In genomic region chr11:129734654-129735053, GRCh38 we compare ENCODE assay signal across 29 cellular contexts.
"Had no signal": no experiment of that assay in that cellular context is flagged by ENCODE, and none has a peak within 500 bp of the region (broad histone marks: within the 10 kb centered on the region; RNA-seq: fewer than 3 reads in every experiment).

No MANE protein-coding gene starts in this region.

- H3K79me2 ChIP-seq: parathyroid adenoma had no signal

- DNase-seq: nephron progenitor cell; nucleus accumbens; ovary; posterior cingulate gyrus; psoas muscle; right cardiac atrium; right lobe of liver; sigmoid colon; small intestine; stimulated activated CD4-positive, alpha-beta T cell treated with anti-CD3 and anti-CD28 coated beads, Interleukin-15, amount 100 ng/mL, for 24 hours; stimulated activated CD4-positive, alpha-beta T cell treated with anti-CD3 and anti-CD28 coated beads, Interleukin-2, amount 100 ng/mL, for 24 hours; stimulated activated CD4-positive, alpha-beta T cell treated with anti-CD3 and anti-CD28 coated beads, Interleukin-2, amount 100 ng/mL, for 48 hours; stimulated activated CD4-positive, alpha-beta T cell treated with anti-CD3 and anti-CD28 coated beads, Interleukin-4, amount 100 ng/mL, for 24 hours; stimulated activated naive B cell treated with anti-CD40 and anti-IgM and Interleukin-4, amounts not matched to agents 10 μg/mL and 1 μg/mL and 100 μg/mL, for 72 hours; stimulated activated naive CD4-positive, alpha-beta T cell treated with Interleukin-2 at 50 U/mL for 16 hours; stomach; thyroid gland; upper lobe of left lung had no signal

- H3K36me3 Mint-ChIP-seq: natural killer cell treated with Interleukin-12 subunit alpha and Interleukin-12 subunit beta and Interleukin-15 and Interleukin-18, amount 100 ng/mL, for 72 hours; stimulated activated effector memory CD8-positive, alpha-beta T cell treated with anti-CD3 and anti-CD28 coated beads, Interleukin-12 subunit alpha, Interleukin-12 subunit beta, amount 100 ng/mL, for 72 hours; stimulated activated naive B cell treated with anti-CD40 and anti-IgM and Interleukin-4, amounts not matched to agents 10 μg/mL and 1 μg/mL and 100 μg/mL, for 72 hours had no signal

- H3K27ac Mint-ChIP-seq: natural killer cell treated with Interleukin-12 subunit alpha and Interleukin-12 subunit beta and Interleukin-15 and Interleukin-18, amount 100 ng/mL, for 72 hours; nephron progenitor cell; progenitor cell of endocrine pancreas; stimulated activated effector memory CD8-positive, alpha-beta T cell treated with anti-CD3 and anti-CD28 coated beads, Interleukin-12 subunit alpha, Interleukin-12 subunit beta, amount 100 ng/mL, for 72 hours; stimulated activated naive B cell treated with anti-CD40 and anti-IgM and Interleukin-4, amounts not matched to agents 10 μg/mL and 1 μg/mL and 100 μg/mL, for 72 hours; stimulated activated naive CD8-positive, alpha-beta T cell treated with anti-CD3 and anti-CD28 coated beads, Interleukin-15, Interleukin-2, amounts not matched to agents 100 ng/mL and 50 ng/mL, for 24 hours had no signal

- H3K27ac ChIP-seq: neutrophil, ovary, parathyroid adenoma, psoas muscle, right lobe of liver, sigmoid colon, stomach, thoracic aorta, thyroid gland, tibial nerve, upper lobe of left lung, vagina had no signal

- H3K9me3 ChIP-seq: neutrophil, ovary, psoas muscle, right lobe of liver, sigmoid colon, stomach, thoracic aorta, thyroid gland, tibial nerve, upper lobe of left lung, vagina had no signal

- H3K27me3 ChIP-seq: ovary, right lobe of liver, sigmoid colon, thyroid gland, tibial nerve, upper lobe of left lung, vagina had no signal

- H3K4me3 ChIP-seq: ovary, psoas muscle, right lobe of liver, sigmoid colon, stomach, thoracic aorta, thyroid gland, tibial nerve, upper lobe of left lung, vagina had no signal

- H3K9me3 Mint-ChIP-seq: natural killer cell treated with Interleukin-12 subunit alpha and Interleukin-12 subunit beta and Interleukin-15 and Interleukin-18, amount 100 ng/mL, for 72 hours; stimulated activated effector memory CD8-positive, alpha-beta T cell treated with anti-CD3 and anti-CD28 coated beads, Interleukin-12 subunit alpha, Interleukin-12 subunit beta, amount 100 ng/mL, for 72 hours; stimulated activated naive B cell treated with anti-CD40 and anti-IgM and Interleukin-4, amounts not matched to agents 10 μg/mL and 1 μg/mL and 100 μg/mL, for 72 hours; stimulated activated naive CD8-positive, alpha-beta T cell treated with anti-CD3 and anti-CD28 coated beads, Interleukin-15, Interleukin-2, amounts not matched to agents 100 ng/mL and 50 ng/mL, for 24 hours had no signal

- H2AFZ ChIP-seq: parathyroid adenoma had no signal

- ATAC-seq: psoas muscle; right cardiac atrium; stimulated activated effector memory CD8-positive, alpha-beta T cell treated with anti-CD3 and anti-CD28 coated beads, Interleukin-12 subunit alpha, Interleukin-12 subunit beta, amount 100 ng/mL, for 72 hours; stimulated activated naive B cell treated with anti-CD40 and anti-IgM and Interleukin-4, amounts not matched to agents 10 μg/mL and 1 μg/mL and 100 μg/mL, for 72 hours had no signal

- H3K9ac ChIP-seq: parathyroid adenoma had no signal

- H3K36me3 ChIP-seq: neutrophil, ovary, right lobe of liver, sigmoid colon, stomach, thoracic aorta, thyroid gland, tibial nerve, upper lobe of left lung, vagina had no signal

- H3K4me1 ChIP-seq: parathyroid adenoma, psoas muscle, sigmoid colon, stomach, thyroid gland, tibial nerve, vagina had no signal

- FAIRE-seq: small intestine, urothelium cell line had no signal

- H3K4me1 Mint-ChIP-seq: neural crest cell; stimulated activated effector memory CD8-positive, alpha-beta T cell treated with anti-CD3 and anti-CD28 coated beads, Interleukin-12 subunit alpha, Interleukin-12 subunit beta, amount 100 ng/mL, for 72 hours; stimulated activated naive B cell treated with anti-CD40 and anti-IgM and Interleukin-4, amounts not matched to agents 10 μg/mL and 1 μg/mL and 100 μg/mL, for 72 hours had no signal

- H3K4me3 Mint-ChIP-seq: natural killer cell treated with Interleukin-12 subunit alpha and Interleukin-12 subunit beta and Interleukin-15 and Interleukin-18, amount 100 ng/mL, for 72 hours; nephron progenitor cell; neural crest cell; stimulated activated effector memory CD8-positive, alpha-beta T cell treated with anti-CD3 and anti-CD28 coated beads, Interleukin-12 subunit alpha, Interleukin-12 subunit beta, amount 100 ng/mL, for 72 hours; stimulated activated naive B cell treated with anti-CD40 and anti-IgM and Interleukin-4, amounts not matched to agents 10 μg/mL and 1 μg/mL and 100 μg/mL, for 72 hours; stimulated activated naive CD8-positive, alpha-beta T cell treated with anti-CD3 and anti-CD28 coated beads, Interleukin-15, Interleukin-2, amounts not matched to agents 100 ng/mL and 50 ng/mL, for 24 hours had no signal
